8 cellular contexts compared by ENCODE assay signal in genomic region chr10:17454801-17455520, GRCh38. TPM values are rescaled to one million over a fixed set of nuclear protein-coding genes. Genes with fewer than 3 reads are reported as not detected.
DNase-seq lines count a peak whose midpoint lies in the region; ATAC-seq and TF ChIP-seq lines count a peak whose summit lies in the region.

No MANE protein-coding gene starts in this region.

- no peak for TF ChIP-seq EP300 in transverse colon (IDR thresholded peaks at IDR 0.05; ENCODE audit: low read depth)

- H3K27me3 ChIP-seq in WERI-Rb-1 (ENCODE audit: insufficient read depth, low read depth, severe bottlenecking) = peaks cover 5% of the 10 kb centered on the region
- H3K27me3 ChIP-seq in transverse colon = peaks cover 61% of the 10 kb centered on the region

- ATAC-seq in activated naive CD4-positive, alpha-beta T cell treated with anti-CD3 and anti-CD28 coated beads, Interleukin-2, amount 50 U/mL, for 72 hours = no peak
- ATAC-seq in HG02981 (IDR thresholded peaks at IDR 0.05; ENCODE audit: unreplicated experiment) = no peak
- ATAC-seq in HG03521 (IDR thresholded peaks at IDR 0.05; ENCODE audit: unreplicated experiment) = no peak

- peaks cover 6 to 19% (median 11%) of the 10 kb centered on the region in 4 donors for H3K4me1 ChIP-seq in transverse colon

- in situ Hi-C loops in transverse colon (cut with MboI; ENCODE audit: low pct_ligation_motif_present in 1 of 4, low pct_unique_long_range_greater_than_20kb in 1 of 4, low sequenced_read_pairs in 3 of 4) = no loop called here

- H3K27ac Mint-ChIP-seq in activated naive CD4-positive, alpha-beta T cell treated with anti-CD3 and anti-CD28 coated beads, Interleukin-2, amount 10 ng/mL, durations not matched to agents 7 days and 5 days = peak overlapping the region; percentile 81
- H3K27ac Mint-ChIP-seq in activated naive CD4-positive, alpha-beta T cell treated with anti-CD3 and anti-CD28 coated beads, Interleukin-2, amount 50 U/mL, for 72 hours = no peak overlapping the region

- TF ChIP-seq POLR2A in transverse colon (IDR thresholded peaks at IDR 0.05) = no peak

- H3K36me3 Mint-ChIP-seq in activated naive CD4-positive, alpha-beta T cell treated with anti-CD3 and anti-CD28 coated beads, Interleukin-2, amount 10 ng/mL, durations not matched to agents 7 days and 5 days = peaks cover 14% of the 10 kb centered on the region
- H3K36me3 Mint-ChIP-seq in activated naive CD4-positive, alpha-beta T cell treated with anti-CD3 and anti-CD28 coated beads, Interleukin-2, amount 50 U/mL, for 72 hours = peaks cover 1 to 2% of the 10 kb centered on the region in 2 donors

- H3K9me3 Mint-ChIP-seq in activated naive CD4-positive, alpha-beta T cell treated with anti-CD3 and anti-CD28 coated beads, Interleukin-2, amount 10 ng/mL, durations not matched to agents 7 days and 5 days = peaks cover 2% of the 10 kb centered on the region
- H3K9me3 Mint-ChIP-seq in activated naive CD4-positive, alpha-beta T cell treated with anti-CD3 and anti-CD28 coated beads, Interleukin-2, amount 50 U/mL, for 72 hours = peaks cover under 1 to 2% of the 10 kb centered on the region in 2 donors

- H3K36me3 ChIP-seq in WERI-Rb-1 = no peaks in the 10 kb centered on the region
- no peaks in the 10 kb centered on the region for H3K36me3 ChIP-seq in transverse colon

- H3K9me3 ChIP-seq in WERI-Rb-1 (ENCODE audit: severe bottlenecking) (no peaks in the 10 kb centered on the region), iPS-18c (ENCODE audit: control insufficient read depth, insufficient read depth, low read length) (peaks cover 4% of the 10 kb centered on the region), transverse colon (no peaks in the 10 kb centered on the region)

- H3K4me3 Mint-ChIP-seq in activated naive CD4-positive, alpha-beta T cell treated with anti-CD3 and anti-CD28 coated beads, Interleukin-2, amount 10 ng/mL, durations not matched to agents 7 days and 5 days = peak overlapping the region; percentile 86

- TF ChIP-seq CTCF in WERI-Rb-1 (IDR thresholded peaks at IDR 0.05; ENCODE audit: low read depth, low read length) (no peak), transverse colon (IDR thresholded peaks at IDR 0.05) (no peak)

- H3K4me3 ChIP-seq in WERI-Rb-1 (ENCODE audit: low read depth, low read length) (peak overlapping the region; percentile 32), iPS-18c (ENCODE audit: insufficient read depth, low read depth, low read length) (peak overlapping the region; percentile 68), transverse colon (peak overlapping the region in 3 of 4 donors; percentile 37 to 48 (median 38))

- H3K27ac ChIP-seq in WERI-Rb-1 (no peak overlapping the region), transverse colon (no peak overlapping the region)

- 13 to 50% methylated on average over 3 to 6 of the region's 6 CpGs for WGBS in transverse colon (ENCODE audit: low coverage in 1 of 2), 2 donors

- peaks cover 33% of the 10 kb centered on the region for H3K27me3 Mint-ChIP-seq in activated naive CD4-positive, alpha-beta T cell treated with anti-CD3 and anti-CD28 coated beads, Interleukin-2, amount 10 ng/mL, durations not matched to agents 7 days and 5 days

- H3K4me1 Mint-ChIP-seq in activated naive CD4-positive, alpha-beta T cell treated with anti-CD3 and anti-CD28 coated beads, Interleukin-2, amount 10 ng/mL, durations not matched to agents 7 days and 5 days = peaks cover 27% of the 10 kb centered on the region

- CTCF ChIA-PET in activated naive CD4-positive, alpha-beta T cell treated with anti-CD3 and anti-CD28 coated beads, Interleukin-2, amount 10 ng/mL, durations not matched to agents 7 days and 5 days (lab: Charles Lee) = interaction anchor here (0.5 to 1.7 kb wide), 8 partner anchors 12 to 1156 kb away, joined by 3 to 6 read pairs (median 3); no protein-coding TSS in a partner anchor

- no peak for DNase-seq in activated naive CD4-positive, alpha-beta T cell treated with anti-CD3 and anti-CD28 coated beads, Interleukin-2, amount 10 ng/mL, durations not matched to agents 7 days and 5 days
- no peak for DNase-seq in activated naive CD4-positive, alpha-beta T cell treated with anti-CD3 and anti-CD28 coated beads, Interleukin-2, amount 50 U/mL, for 72 hours (ENCODE audit: low spot score in 2 of 2)
- no peak for DNase-seq in WERI-Rb-1
- DNase-seq in transverse colon = no peak
- DNase-seq in GDM1 (lab: John Stamatoyannopoulos, UW) = no peak

- intact Hi-C loops in transverse colon (cut with DNase I; ENCODE audit: low total_unique reads) = no loop called here

RNA-seq across cellular contexts. Expression of gene ST8SIA6, which starts 0.6 kb away (rescaled TPM):
- under 1 TPM in 1 of 2 donors, not detected in 1; 0.10 TPM for total RNA-seq in activated naive CD4-positive, alpha-beta T cell treated with anti-CD3 and anti-CD28 coated beads, Interleukin-2, amount 50 U/mL, for 72 hours
- total RNA-seq in transverse colon = 1 to 10 TPM in 1 of 4 donors, under 1 TPM in 1, not detected in 2; 0.64 to 1.2 TPM
